Comparison of ENCODE assay signal across 27 cellular contexts in genomic region chr15:25525741-25526140, GRCh38.
"Had no signal": no experiment of that assay in that cellular context is flagged by ENCODE, and none has a peak within 500 bp of the region (broad histone marks: within the 10 kb centered on the region; RNA-seq: fewer than 3 reads in every experiment).

No MANE protein-coding gene starts in this region.

- H3K9ac ChIP-seq: neural progenitor cell had no signal

- DNase-seq: activated B cell treated with CpG ODN at 0.5 μM for 24 hours; activated CD4-positive, alpha-beta T cell treated with anti-CD3 and anti-CD28 coated beads, Interleukin-2, amount 50 U/mL, for 1 hour; activated CD8-positive, alpha-beta T cell treated with anti-CD3 and anti-CD28 coated beads for 36 hours; activated gamma-delta T cell treated with Interleukin-2 at 50 U/mL for 16 hours; activated naive CD4-positive, alpha-beta T cell treated with anti-CD3 and anti-CD28 coated beads, Interleukin-2, amount 50 U/mL, for 16 hours; activated T-cell treated with anti-CD3 and anti-CD28 coated beads, Interleukin-2, amount 50 U/mL, for 4 hours; amniotic stem cell; endodermal cell; esophagus squamous epithelium; head of caudate nucleus; hypothalamus; immature natural killer cell; kidney; left colon; mesendoderm; natural killer cell; stimulated activated CD4-positive, alpha-beta T cell treated with anti-CD3 and anti-CD28 coated beads, Interleukin-1b, Interleukin-23, amount 100 ng/mL, for 48 hours; stimulated activated CD4-positive, alpha-beta T cell treated with anti-CD3 and anti-CD28 coated beads, Interleukin-4, amount 100 ng/mL, for 4 hours; stimulated activated CD8-positive, alpha-beta memory T cell treated with anti-CD3 and anti-CD28 coated beads, Interleukin-4, amount 100 ng/mL, for 48 hours; stimulated activated naive CD8-positive, alpha-beta T cell treated with anti-CD3 and anti-CD28 coated beads, Interleukin-15, amount 100 ng/mL, for 72 hours; substantia nigra had no signal

- H3K4me2 ChIP-seq: neural progenitor cell, smooth muscle cell had no signal

- H3K27ac ChIP-seq: esophagus squamous epithelium, neural progenitor cell, right atrium auricular region, upper lobe of left lung had no signal

- H3K27me3 ChIP-seq: esophagus squamous epithelium, neural progenitor cell, right atrium auricular region, upper lobe of left lung had no signal

- H3K9me3 ChIP-seq: esophagus squamous epithelium had no signal

- H3K4me1 ChIP-seq: esophagus squamous epithelium, right atrium auricular region, upper lobe of left lung had no signal

- ATAC-seq: activated CD8-positive, alpha-beta T cell treated with anti-CD3 and anti-CD28 coated beads for 36 hours; activated T-cell treated with anti-CD3 and anti-CD28 coated beads, Interleukin-2, amount 50 U/mL, for 4 hours; activated T-helper 17 cell treated with anti-CD3 and anti-CD28 coated beads, Interleukin-2, amount 50 U/mL, for 72 hours; left colon; natural killer cell; stimulated activated memory B cell treated with anti-CD40 and anti-IgM and Interleukin-4, amounts not matched to agents 10 μg/mL and 1 μg/mL and 100 μg/mL, for 72 hours; stimulated activated naive CD8-positive, alpha-beta T cell treated with anti-CD3 and anti-CD28 coated beads, Interleukin-15, amount 100 ng/mL, for 72 hours had no signal

- H2AFZ ChIP-seq: neural progenitor cell had no signal

- H3K36me3 ChIP-seq: esophagus squamous epithelium, right atrium auricular region, upper lobe of left lung had no signal

- H3K4me3 ChIP-seq: esophagus squamous epithelium, neural progenitor cell, right atrium auricular region, smooth muscle cell, upper lobe of left lung had no signal
